1 cellular context compared by ENCODE assay signal in genomic region chr21:41897047-41897669, GRCh38.
TF ChIP-seq lines count a peak whose summit lies in the region.

No MANE protein-coding gene starts in this region.

TF ChIP-seq in GM23338, 12 proteins besides CTCF, POLR2A, EP300 and RAD21 (continued from another document):
- TF ChIP-seq REST (IDR thresholded peaks at IDR 0.05; ENCODE audit: unreplicated experiment) (no peak), ETS1 (IDR thresholded peaks at IDR 0.05) (no peak), ZNF331 (CRISPR knock-in tag; IDR thresholded peaks at IDR 0.05; ENCODE audit: low read depth) (no peak), EZH2 (IDR thresholded peaks at IDR 0.05; ENCODE audit: low read depth, unreplicated experiment) (no peak), CREB1 (CRISPR knock-in tag; IDR thresholded peaks at IDR 0.05; ENCODE audit: low read depth) (no peak), POLR2AphosphoS5 (IDR thresholded peaks at IDR 0.05; ENCODE audit: low read depth) (no peak)
